1 cellular context compared by ENCODE assay signal in the genomic region with DNA sequence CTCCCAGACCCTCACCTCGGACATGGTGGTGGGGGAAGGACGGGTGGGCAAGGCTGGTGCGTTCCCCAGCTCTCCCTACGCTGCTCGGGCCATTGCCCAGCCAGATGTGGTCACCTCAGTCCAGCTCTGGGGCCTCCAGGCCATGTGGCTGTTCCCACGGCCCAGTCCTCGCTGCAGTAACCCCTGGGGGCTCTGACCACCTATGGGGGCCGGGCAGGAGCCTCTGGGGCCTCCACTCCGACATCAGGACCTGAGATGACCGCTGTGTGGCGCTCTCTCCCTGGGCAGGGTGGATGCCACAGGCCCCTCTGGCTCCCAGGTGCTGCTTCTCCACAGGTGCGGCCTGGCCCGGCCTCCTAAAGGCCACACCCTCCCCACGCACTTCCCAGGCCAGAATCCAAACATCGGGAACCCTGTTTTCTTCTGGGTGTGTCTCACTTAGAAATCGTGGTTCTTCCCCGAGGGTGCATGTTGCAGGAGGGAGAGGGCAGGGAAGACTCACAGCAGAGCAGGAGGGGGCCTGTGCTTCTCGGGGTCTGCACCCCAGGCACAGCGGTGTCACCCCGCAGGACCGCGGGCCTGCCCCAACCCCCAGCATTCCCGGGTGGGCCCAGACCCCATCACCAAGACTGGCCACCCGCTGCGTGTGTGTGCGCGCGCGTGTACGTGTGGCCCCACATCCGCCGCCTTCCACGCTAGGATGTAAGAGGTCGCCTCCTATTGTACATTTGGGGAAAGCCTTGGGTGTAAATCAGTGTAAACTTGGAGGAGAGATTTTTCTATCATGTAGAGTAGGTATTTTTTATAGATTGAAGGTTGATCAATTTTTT.
TF ChIP-seq lines count a peak whose summit lies in the region.

No MANE protein-coding gene starts in this region.

TF ChIP-seq in HepG2, 621 proteins besides CTCF, POLR2A, EP300 and RAD21:
- TF ChIP-seq RFX3 (CRISPR knock-in tag; IDR thresholded peaks at IDR 0.05) (no peak), U2AF2 (IDR thresholded peaks at IDR 0.05; ENCODE audit: low read depth, low read length) (no peak), DPF2 (CRISPR knock-in tag; IDR thresholded peaks at IDR 0.05; ENCODE audit: borderline replicate concordance, low read depth) (no peak), IRX3 (CRISPR knock-in tag; IDR thresholded peaks at IDR 0.05; ENCODE audit: borderline replicate concordance, low read depth) (no peak), ZNF777 (CRISPR knock-in tag; IDR thresholded peaks at IDR 0.05) (no peak), MEIS2 (CRISPR knock-in tag; IDR thresholded peaks at IDR 0.05) (0 out of 2 replicates have a peak, but pooled peaks have one; percentile 17), ZNF644 (CRISPR knock-in tag; IDR thresholded peaks at IDR 0.05; ENCODE audit: low read depth) (no peak), TCF12 (IDR thresholded peaks at IDR 0.05) (no peak), TCF12 (CRISPR knock-in tag; IDR thresholded peaks at IDR 0.05) (no peak), ONECUT2 (CRISPR knock-in tag; IDR thresholded peaks at IDR 0.05) (no peak), KLF13 (CRISPR knock-in tag; IDR thresholded peaks at IDR 0.05) (no peak), AKAP8 (CRISPR knock-in tag; IDR thresholded peaks at IDR 0.05) (peak; percentile 42), THAP11 (CRISPR knock-in tag; IDR thresholded peaks at IDR 0.05) (no peak), RBFOX2 (IDR thresholded peaks at IDR 0.05; ENCODE audit: low read depth, low read length) (peak; percentile 55), SMAD9 (CRISPR knock-in tag; IDR thresholded peaks at IDR 0.05) (no peak), STAG1 (CRISPR knock-in tag; IDR thresholded peaks at IDR 0.05) (peak; percentile 22; the same call in 1 of the 2 replicates), AGO2 (optimal IDR thresholded peaks at IDR 0.05; ENCODE audit: low read depth, low read length) (peak; percentile 89), ZC3H13 (CRISPR knock-in tag; IDR thresholded peaks at IDR 0.05) (peak; percentile 50; the same call in 1 of the 2 replicates), NFKB2 (CRISPR knock-in tag; IDR thresholded peaks at IDR 0.05; ENCODE audit: borderline replicate concordance) (no peak), ZFX (CRISPR knock-in tag; IDR thresholded peaks at IDR 0.05; ENCODE audit: low read depth) (0 out of 2 replicates have a peak, but pooled peaks have one; percentile 14)
- TF ChIP-seq, protein P1, sequence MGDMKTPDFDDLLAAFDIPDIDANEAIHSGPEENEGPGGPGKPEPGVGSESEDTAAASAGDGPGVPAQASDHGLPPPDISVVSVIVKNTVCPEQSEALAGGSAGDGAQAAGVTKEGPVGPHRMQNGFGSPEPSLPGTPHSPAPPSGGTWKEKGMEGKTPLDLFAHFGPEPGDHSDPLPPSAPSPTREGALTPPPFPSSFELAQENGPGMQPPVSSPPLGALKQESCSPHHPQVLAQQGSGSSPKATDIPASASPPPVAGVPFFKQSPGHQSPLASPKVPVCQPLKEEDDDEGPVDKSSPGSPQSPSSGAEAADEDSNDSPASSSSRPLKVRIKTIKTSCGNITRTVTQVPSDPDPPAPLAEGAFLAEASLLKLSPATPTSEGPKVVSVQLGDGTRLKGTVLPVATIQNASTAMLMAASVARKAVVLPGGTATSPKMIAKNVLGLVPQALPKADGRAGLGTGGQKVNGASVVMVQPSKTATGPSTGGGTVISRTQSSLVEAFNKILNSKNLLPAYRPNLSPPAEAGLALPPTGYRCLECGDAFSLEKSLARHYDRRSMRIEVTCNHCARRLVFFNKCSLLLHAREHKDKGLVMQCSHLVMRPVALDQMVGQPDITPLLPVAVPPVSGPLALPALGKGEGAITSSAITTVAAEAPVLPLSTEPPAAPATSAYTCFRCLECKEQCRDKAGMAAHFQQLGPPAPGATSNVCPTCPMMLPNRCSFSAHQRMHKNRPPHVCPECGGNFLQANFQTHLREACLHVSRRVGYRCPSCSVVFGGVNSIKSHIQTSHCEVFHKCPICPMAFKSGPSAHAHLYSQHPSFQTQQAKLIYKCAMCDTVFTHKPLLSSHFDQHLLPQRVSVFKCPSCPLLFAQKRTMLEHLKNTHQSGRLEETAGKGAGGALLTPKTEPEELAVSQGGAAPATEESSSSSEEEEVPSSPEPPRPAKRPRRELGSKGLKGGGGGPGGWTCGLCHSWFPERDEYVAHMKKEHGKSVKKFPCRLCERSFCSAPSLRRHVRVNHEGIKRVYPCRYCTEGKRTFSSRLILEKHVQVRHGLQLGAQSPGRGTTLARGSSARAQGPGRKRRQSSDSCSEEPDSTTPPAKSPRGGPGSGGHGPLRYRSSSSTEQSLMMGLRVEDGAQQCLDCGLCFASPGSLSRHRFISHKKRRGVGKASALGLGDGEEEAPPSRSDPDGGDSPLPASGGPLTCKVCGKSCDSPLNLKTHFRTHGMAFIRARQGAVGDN (CRISPR knock-in tag; IDR thresholded peaks at IDR 0.05), result peak; percentile 16; the same call in 1 of the 2 replicates
- TF ChIP-seq, protein P2, sequence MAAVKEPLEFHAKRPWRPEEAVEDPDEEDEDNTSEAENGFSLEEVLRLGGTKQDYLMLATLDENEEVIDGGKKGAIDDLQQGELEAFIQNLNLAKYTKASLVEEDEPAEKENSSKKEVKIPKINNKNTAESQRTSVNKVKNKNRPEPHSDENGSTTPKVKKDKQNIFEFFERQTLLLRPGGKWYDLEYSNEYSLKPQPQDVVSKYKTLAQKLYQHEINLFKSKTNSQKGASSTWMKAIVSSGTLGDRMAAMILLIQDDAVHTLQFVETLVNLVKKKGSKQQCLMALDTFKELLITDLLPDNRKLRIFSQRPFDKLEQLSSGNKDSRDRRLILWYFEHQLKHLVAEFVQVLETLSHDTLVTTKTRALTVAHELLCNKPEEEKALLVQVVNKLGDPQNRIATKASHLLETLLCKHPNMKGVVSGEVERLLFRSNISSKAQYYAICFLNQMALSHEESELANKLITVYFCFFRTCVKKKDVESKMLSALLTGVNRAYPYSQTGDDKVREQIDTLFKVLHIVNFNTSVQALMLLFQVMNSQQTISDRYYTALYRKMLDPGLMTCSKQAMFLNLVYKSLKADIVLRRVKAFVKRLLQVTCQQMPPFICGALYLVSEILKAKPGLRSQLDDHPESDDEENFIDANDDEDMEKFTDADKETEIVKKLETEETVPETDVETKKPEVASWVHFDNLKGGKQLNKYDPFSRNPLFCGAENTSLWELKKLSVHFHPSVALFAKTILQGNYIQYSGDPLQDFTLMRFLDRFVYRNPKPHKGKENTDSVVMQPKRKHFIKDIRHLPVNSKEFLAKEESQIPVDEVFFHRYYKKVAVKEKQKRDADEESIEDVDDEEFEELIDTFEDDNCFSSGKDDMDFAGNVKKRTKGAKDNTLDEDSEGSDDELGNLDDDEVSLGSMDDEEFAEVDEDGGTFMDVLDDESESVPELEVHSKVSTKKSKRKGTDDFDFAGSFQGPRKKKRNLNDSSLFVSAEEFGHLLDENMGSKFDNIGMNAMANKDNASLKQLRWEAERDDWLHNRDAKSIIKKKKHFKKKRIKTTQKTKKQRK (IDR thresholded peaks at IDR 0.05; ENCODE audit: low read length), result no peak
- TF ChIP-seq, protein P3, sequence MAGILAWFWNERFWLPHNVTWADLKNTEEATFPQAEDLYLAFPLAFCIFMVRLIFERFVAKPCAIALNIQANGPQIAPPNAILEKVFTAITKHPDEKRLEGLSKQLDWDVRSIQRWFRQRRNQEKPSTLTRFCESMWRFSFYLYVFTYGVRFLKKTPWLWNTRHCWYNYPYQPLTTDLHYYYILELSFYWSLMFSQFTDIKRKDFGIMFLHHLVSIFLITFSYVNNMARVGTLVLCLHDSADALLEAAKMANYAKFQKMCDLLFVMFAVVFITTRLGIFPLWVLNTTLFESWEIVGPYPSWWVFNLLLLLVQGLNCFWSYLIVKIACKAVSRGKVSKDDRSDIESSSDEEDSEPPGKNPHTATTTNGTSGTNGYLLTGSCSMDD (CRISPR knock-in tag; IDR thresholded peaks at IDR 0.05), result no peak
- TF ChIP-seq, protein P4, sequence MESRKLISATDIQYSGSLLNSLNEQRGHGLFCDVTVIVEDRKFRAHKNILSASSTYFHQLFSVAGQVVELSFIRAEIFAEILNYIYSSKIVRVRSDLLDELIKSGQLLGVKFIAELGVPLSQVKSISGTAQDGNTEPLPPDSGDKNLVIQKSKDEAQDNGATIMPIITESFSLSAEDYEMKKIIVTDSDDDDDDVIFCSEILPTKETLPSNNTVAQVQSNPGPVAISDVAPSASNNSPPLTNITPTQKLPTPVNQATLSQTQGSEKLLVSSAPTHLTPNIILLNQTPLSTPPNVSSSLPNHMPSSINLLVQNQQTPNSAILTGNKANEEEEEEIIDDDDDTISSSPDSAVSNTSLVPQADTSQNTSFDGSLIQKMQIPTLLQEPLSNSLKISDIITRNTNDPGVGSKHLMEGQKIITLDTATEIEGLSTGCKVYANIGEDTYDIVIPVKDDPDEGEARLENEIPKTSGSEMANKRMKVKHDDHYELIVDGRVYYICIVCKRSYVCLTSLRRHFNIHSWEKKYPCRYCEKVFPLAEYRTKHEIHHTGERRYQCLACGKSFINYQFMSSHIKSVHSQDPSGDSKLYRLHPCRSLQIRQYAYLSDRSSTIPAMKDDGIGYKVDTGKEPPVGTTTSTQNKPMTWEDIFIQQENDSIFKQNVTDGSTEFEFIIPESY (CRISPR knock-in tag; IDR thresholded peaks at IDR 0.05), result peak; percentile 67; the same call in 1 of the 2 replicates
- TF ChIP-seq, protein P5, sequence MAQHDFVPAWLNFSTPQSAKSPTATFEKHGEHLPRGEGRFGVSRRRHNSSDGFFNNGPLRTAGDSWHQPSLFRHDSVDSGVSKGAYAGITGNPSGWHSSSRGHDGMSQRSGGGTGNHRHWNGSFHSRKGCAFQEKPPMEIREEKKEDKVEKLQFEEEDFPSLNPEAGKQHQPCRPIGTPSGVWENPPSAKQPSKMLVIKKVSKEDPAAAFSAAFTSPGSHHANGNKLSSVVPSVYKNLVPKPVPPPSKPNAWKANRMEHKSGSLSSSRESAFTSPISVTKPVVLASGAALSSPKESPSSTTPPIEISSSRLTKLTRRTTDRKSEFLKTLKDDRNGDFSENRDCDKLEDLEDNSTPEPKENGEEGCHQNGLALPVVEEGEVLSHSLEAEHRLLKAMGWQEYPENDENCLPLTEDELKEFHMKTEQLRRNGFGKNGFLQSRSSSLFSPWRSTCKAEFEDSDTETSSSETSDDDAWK (CRISPR knock-in tag; IDR thresholded peaks at IDR 0.05), result no peak
- TF ChIP-seq, protein P6, sequence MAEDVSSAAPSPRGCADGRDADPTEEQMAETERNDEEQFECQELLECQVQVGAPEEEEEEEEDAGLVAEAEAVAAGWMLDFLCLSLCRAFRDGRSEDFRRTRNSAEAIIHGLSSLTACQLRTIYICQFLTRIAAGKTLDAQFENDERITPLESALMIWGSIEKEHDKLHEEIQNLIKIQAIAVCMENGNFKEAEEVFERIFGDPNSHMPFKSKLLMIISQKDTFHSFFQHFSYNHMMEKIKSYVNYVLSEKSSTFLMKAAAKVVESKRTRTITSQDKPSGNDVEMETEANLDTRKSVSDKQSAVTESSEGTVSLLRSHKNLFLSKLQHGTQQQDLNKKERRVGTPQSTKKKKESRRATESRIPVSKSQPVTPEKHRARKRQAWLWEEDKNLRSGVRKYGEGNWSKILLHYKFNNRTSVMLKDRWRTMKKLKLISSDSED (CRISPR knock-in tag; IDR thresholded peaks at IDR 0.05), result no peak
TF ChIP-seq in HepG2: peak in this region for 9.
